ENCODE assay signal across 1 cellular context in the genomic region with DNA sequence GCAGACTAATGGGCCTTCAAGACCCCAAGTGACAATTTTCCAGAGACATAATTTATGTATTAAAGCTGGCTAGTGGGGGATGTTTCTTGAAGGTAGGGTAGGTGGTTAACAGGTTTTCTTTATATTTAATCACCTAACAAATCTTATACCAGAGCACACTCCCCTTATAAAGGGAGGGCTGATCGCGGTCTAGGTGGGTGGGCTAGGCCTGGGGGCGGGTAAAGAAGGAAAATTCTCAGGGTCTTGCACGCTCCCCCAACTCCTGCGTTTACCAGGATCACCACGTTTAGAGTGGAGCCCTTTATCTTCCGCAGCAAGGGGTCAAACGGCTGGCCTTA.
TF ChIP-seq lines count a peak whose summit lies in the region.

No MANE protein-coding gene starts in this region.

TF ChIP-seq in SK-N-SH, 30 proteins besides CTCF, POLR2A, EP300 and RAD21 (continued from another document):
- TF ChIP-seq, protein P1, sequence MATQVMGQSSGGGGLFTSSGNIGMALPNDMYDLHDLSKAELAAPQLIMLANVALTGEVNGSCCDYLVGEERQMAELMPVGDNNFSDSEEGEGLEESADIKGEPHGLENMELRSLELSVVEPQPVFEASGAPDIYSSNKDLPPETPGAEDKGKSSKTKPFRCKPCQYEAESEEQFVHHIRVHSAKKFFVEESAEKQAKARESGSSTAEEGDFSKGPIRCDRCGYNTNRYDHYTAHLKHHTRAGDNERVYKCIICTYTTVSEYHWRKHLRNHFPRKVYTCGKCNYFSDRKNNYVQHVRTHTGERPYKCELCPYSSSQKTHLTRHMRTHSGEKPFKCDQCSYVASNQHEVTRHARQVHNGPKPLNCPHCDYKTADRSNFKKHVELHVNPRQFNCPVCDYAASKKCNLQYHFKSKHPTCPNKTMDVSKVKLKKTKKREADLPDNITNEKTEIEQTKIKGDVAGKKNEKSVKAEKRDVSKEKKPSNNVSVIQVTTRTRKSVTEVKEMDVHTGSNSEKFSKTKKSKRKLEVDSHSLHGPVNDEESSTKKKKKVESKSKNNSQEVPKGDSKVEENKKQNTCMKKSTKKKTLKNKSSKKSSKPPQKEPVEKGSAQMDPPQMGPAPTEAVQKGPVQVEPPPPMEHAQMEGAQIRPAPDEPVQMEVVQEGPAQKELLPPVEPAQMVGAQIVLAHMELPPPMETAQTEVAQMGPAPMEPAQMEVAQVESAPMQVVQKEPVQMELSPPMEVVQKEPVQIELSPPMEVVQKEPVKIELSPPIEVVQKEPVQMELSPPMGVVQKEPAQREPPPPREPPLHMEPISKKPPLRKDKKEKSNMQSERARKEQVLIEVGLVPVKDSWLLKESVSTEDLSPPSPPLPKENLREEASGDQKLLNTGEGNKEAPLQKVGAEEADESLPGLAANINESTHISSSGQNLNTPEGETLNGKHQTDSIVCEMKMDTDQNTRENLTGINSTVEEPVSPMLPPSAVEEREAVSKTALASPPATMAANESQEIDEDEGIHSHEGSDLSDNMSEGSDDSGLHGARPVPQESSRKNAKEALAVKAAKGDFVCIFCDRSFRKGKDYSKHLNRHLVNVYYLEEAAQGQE (IDR thresholded peaks at IDR 0.05; ENCODE audit: low read depth, low read length): no peak
